Comparison of ENCODE assay signal across 8 cellular contexts in genomic region chr10:69408318-69409175, GRCh38. TPM values are rescaled to one million over a fixed set of nuclear protein-coding genes. Genes with fewer than 3 reads are reported as not detected.
DNase-seq lines count a peak whose midpoint lies in the region; ATAC-seq and TF ChIP-seq lines count a peak whose summit lies in the region.

No MANE protein-coding gene starts in this region.

- no peaks in the 10 kb centered on the region for H3K27me3 ChIP-seq in BJ (ENCODE audit: control insufficient read depth, insufficient read depth, low read length)

- ATAC-seq in GM19043 (IDR thresholded peaks at IDR 0.05; ENCODE audit: low read depth, unreplicated experiment) (peak; percentile 72), HG03342 (IDR thresholded peaks at IDR 0.05; ENCODE audit: unreplicated experiment) (peak; percentile 78), left colon (peak; percentile 83)

- CTCF ChIA-PET in BJ (lab: Yijun Ruan, JAX) = interaction anchor here (0.5 to 3.2 kb wide), 18 partner anchors 9 to 1388 kb away, joined by 3 to 24 read pairs (median 4); partner anchors contain the start of gene TACR2

- H3K4me3 ChIP-seq in BJ (ENCODE audit: low read depth, low read length) = peak overlapping the region; percentile 42

- H3K36me3 ChIP-seq in BJ (ENCODE audit: control insufficient read depth, insufficient read depth, low read length) = no peaks in the 10 kb centered on the region

- intact Hi-C loops in left colon (cut with DNase I, micrococcal nuclease) = no loop called here

- TF ChIP-seq CTCF in BJ (IDR thresholded peaks at IDR 0.05; ENCODE audit: insufficient read depth, low read depth, low read length) = peak; percentile 69

- POLR2A ChIA-PET in BJ (lab: Charles Lee) = interaction anchor here (0.6 kb wide), 1 partner anchor 10 kb away, joined by 4 read pairs; no protein-coding TSS in a partner anchor

- peak; percentile 60 for DNase-seq in BJ (ENCODE audit: low read depth)
- peak; percentile 67 for DNase-seq in NCI-H345 treated with DMSO at 0.1 percent for 48 hours (lab: John Stamatoyannopoulos, UW; ENCODE audit: unreplicated experiment)
- DNase-seq in activated CD4-positive, CD25-positive, alpha-beta regulatory T cell treated with anti-CD3 and anti-CD28 coated beads, Interleukin-2, amount 50 U/mL, for 72 hours = peak; percentile 90
- DNase-seq in cerebellar nuclear complex (lab: John Stamatoyannopoulos, UW) = peak; percentile 45 to 73
- DNase-seq in left colon = peak; percentile 94 to 99
- DNase-seq in stimulated activated CD4-positive, alpha-beta T cell treated with anti-CD3 and anti-CD28 coated beads, Interleukin-1b, Interleukin-23, amount 100 ng/mL, for 4 hours (ENCODE audit: low read depth in 2 of 2) = peak; percentile 82 to 86

RNA-seq across cellular contexts. Expression of gene TACR2, which starts 8.2 kb away (rescaled TPM):
- 0.09 TPM in 2 replicates for polyA plus RNA-seq in BJ (2011; rRNA removed)
- 0.09 TPM in 1 of 2 replicates, not detected in the other for polyA minus RNA-seq in BJ (2011; rRNA and poly(A)+ RNA removed)
- 10 to 100 TPM in 1 of 2 donors, under 1 TPM in 1; 0.61 to 26.8 TPM for total RNA-seq in left colon

RNA-seq across cellular contexts. Expression of gene TSPAN15, which starts 42.7 kb away (rescaled TPM):
- 0.94 and 1.2 TPM in 2 replicates for polyA plus RNA-seq in BJ (2011; rRNA removed)
- 1.6 and 2.1 TPM in 2 replicates for polyA minus RNA-seq in BJ (2011; rRNA and poly(A)+ RNA removed)
- total RNA-seq in left colon = 100 to 1,000 TPM; 142 to 145 TPM

Comparison
In these comparisons a context has a peak if more than half of its experiments do, and no peak if none do; other contexts are left out.
1. Peak in every context shown above with its lines: DNase-seq, ATAC-seq and H3K4me3 ChIP-seq.